8 cellular contexts compared by ENCODE assay signal in the genomic region with DNA sequence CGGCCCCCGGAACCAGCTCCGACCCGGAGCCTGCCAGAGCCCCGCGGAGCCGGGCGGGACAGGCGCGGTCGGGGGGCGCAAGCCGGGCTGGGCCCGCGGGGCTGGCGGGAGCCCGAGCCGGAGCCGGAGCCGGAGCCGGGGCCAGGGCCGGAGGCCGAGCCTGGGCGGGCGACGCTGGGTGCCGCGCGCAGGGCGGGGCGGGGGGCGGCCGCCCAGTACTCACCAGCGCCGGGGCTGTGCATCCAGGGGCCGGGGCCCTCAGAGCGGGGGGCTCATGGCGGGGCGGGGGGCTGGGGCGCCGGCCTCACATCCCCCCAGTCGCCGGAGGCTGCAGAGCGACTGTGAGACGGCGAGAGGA. TPM values are rescaled to one million over a fixed set of nuclear protein-coding genes. Genes with fewer than 3 reads are reported as not detected.
A peak's percentile ranks its signal among the peaks of the same experiment; 100 is the strongest.
DNase-seq lines count a peak whose midpoint lies in the region; ATAC-seq and TF ChIP-seq lines count a peak whose summit lies in the region.

No MANE protein-coding gene starts in this region.

- no peak overlapping the region for H2AK5ac ChIP-seq in mesendoderm (ENCODE audit: low read length)

- in situ Hi-C loops in brain microvascular endothelial cell (cut with HindIII; ENCODE audit: low pct_ligation_motif_present, low sequenced_read_pairs) = no loop called here

- H3K9me3 Mint-ChIP-seq in CD14-positive monocyte = peaks cover 0 to 3% (median 0%) of the 10 kb centered on the region in 7 donors

- H3K4me3 ChIP-seq in brain microvascular endothelial cell (ENCODE audit: low read depth, low read length) = peak overlapping the region; percentile 81
- H3K4me3 ChIP-seq in mesendoderm (ENCODE audit: low read length) = peak overlapping the region; percentile 74

- H3K36me3 ChIP-seq in brain microvascular endothelial cell (replicated peaks) = peaks cover 2% of the 10 kb centered on the region
- no peaks in the 10 kb centered on the region for H3K36me3 ChIP-seq in mesendoderm (ENCODE audit: control insufficient read depth, insufficient read depth, low read length)

- peaks cover 7 to 8% of the 10 kb centered on the region in 2 donors for H3K36me3 Mint-ChIP-seq in CD14-positive monocyte

- H3K79me2 ChIP-seq in mesendoderm (ENCODE audit: control insufficient read depth, insufficient read depth, low read length) = peaks cover 50% of the 10 kb centered on the region

- H3K4me3 Mint-ChIP-seq in CD14-positive monocyte = peak overlapping the region in 1 of 2 donors; percentile 89

- H3K4me2 ChIP-seq in mesendoderm (ENCODE audit: low read length) = no peak overlapping the region

- TF ChIP-seq CTCF in brain microvascular endothelial cell (IDR thresholded peaks at IDR 0.05; ENCODE audit: low read depth, low read length, missing control alignments) (no peak), CD14-positive monocyte (IDR thresholded peaks at IDR 0.05) (no peak)

- H3K27me3 ChIP-seq in brain microvascular endothelial cell (replicated peaks) = no peaks in the 10 kb centered on the region
- H3K27me3 ChIP-seq in mesendoderm (ENCODE audit: insufficient read depth, low read length, poor library complexity) = no peaks in the 10 kb centered on the region

- peak overlapping the region; percentile 27 for H2BK15ac ChIP-seq in mesendoderm (replicated peaks; ENCODE audit: low read depth)

- peak; percentile 34 for ATAC-seq in GM18498 (IDR thresholded peaks at IDR 0.05; ENCODE audit: unreplicated experiment)
- ATAC-seq in HG03103 (IDR thresholded peaks at IDR 0.05; ENCODE audit: low read depth, unreplicated experiment) = peak; percentile 10

- no peaks in the 10 kb centered on the region for H3K27me3 Mint-ChIP-seq in CD14-positive monocyte (ENCODE audit: low read depth in 3 of 3)

- DNase-seq in brain microvascular endothelial cell (no peak), mesendoderm (no peak), CD14-positive monocyte (ENCODE audit: low spot score) (no peak), NCI-H1417 treated with DMSO at 0.1 percent for 48 hours (lab: John Stamatoyannopoulos, UW) (no peak), retina (no peak), cerebellum (ENCODE audit: low spot score) (no peak)

- intact Hi-C loops in CD14-positive monocyte (cut with micrococcal nuclease) = loop anchor here (5.0 to 10.0 kb wide), 2 partner anchors 85 to 112 kb away; partner anchors contain the start of genes RPAP3 (in 1 of the 2) and VDR (in 1 of the 2)

- H2BK5ac ChIP-seq in mesendoderm (ENCODE audit: low read length) = no peak overlapping the region

- H3K4me1 ChIP-seq in mesendoderm (ENCODE audit: control insufficient read depth, low read depth, low read length) = peaks cover 39% of the 10 kb centered on the region

- H3K27ac ChIP-seq in brain microvascular endothelial cell (peak overlapping the region; percentile 45), mesendoderm (ENCODE audit: low read depth, low read length) (peak overlapping the region; percentile 92)

- H3K23ac ChIP-seq in mesendoderm (ENCODE audit: low read length) = no peak overlapping the region

- peak overlapping the region; percentile 94 for H3K56ac ChIP-seq in mesendoderm (ENCODE audit: low read length)

- peak overlapping the region; percentile 98 for H3K4ac ChIP-seq in mesendoderm (ENCODE audit: low read depth, low read length)

- H4K5ac ChIP-seq in mesendoderm (ENCODE audit: low read length) = no peak overlapping the region

- no CpG with 5 or more reads among the region's 46 CpGs for WGBS in mesendoderm (ENCODE audit: extremely low coverage, insufficient coverage, low lambda C conversion rate)

- H3K18ac ChIP-seq in mesendoderm (ENCODE audit: low read length) = peak overlapping the region; percentile 100

- peak overlapping the region; percentile 91 for H3K9ac ChIP-seq in mesendoderm (ENCODE audit: low read length)

- peak overlapping the region in 1 of 7 donors; percentile 83 for H3K27ac Mint-ChIP-seq in CD14-positive monocyte

- H4K8ac ChIP-seq in mesendoderm (ENCODE audit: low read depth, low read length) = peak overlapping the region; percentile 90

- H3K79me1 ChIP-seq in mesendoderm (ENCODE audit: low read length) = peaks cover 17% of the 10 kb centered on the region

- H2BK120ac ChIP-seq in mesendoderm (ENCODE audit: low read depth, low read length) = peak overlapping the region; percentile 94

- peaks cover 86% of the 10 kb centered on the region for H3K4me1 Mint-ChIP-seq in CD14-positive monocyte

RNA-seq across cellular contexts. Expression of gene HDAC7, which starts 0.2 kb away (rescaled TPM):
- polyA plus RNA-seq in mesendoderm (2013, experiment 1 of 2) = 50.1 TPM
- polyA plus RNA-seq in mesendoderm (2013, experiment 2 of 2) = 51.3 TPM
- 1 to 10 TPM; 5.9 to 8.4 TPM for polyA plus RNA-seq in CD14-positive monocyte
- total RNA-seq in cerebellum = 12.1 TPM

RNA-seq across cellular contexts. Expression of gene SLC48A1, which starts 46.5 kb away (rescaled TPM):
- polyA plus RNA-seq in mesendoderm (2013, experiment 1 of 2) = 9.6 TPM
- polyA plus RNA-seq in mesendoderm (2013, experiment 2 of 2) = 9.2 TPM
- 10 to 100 TPM; 15.8 to 19.6 TPM for polyA plus RNA-seq in CD14-positive monocyte
- total RNA-seq in cerebellum = 7.8 TPM
